Comparison of ENCODE assay signal across 1 cellular context in the genomic region with DNA sequence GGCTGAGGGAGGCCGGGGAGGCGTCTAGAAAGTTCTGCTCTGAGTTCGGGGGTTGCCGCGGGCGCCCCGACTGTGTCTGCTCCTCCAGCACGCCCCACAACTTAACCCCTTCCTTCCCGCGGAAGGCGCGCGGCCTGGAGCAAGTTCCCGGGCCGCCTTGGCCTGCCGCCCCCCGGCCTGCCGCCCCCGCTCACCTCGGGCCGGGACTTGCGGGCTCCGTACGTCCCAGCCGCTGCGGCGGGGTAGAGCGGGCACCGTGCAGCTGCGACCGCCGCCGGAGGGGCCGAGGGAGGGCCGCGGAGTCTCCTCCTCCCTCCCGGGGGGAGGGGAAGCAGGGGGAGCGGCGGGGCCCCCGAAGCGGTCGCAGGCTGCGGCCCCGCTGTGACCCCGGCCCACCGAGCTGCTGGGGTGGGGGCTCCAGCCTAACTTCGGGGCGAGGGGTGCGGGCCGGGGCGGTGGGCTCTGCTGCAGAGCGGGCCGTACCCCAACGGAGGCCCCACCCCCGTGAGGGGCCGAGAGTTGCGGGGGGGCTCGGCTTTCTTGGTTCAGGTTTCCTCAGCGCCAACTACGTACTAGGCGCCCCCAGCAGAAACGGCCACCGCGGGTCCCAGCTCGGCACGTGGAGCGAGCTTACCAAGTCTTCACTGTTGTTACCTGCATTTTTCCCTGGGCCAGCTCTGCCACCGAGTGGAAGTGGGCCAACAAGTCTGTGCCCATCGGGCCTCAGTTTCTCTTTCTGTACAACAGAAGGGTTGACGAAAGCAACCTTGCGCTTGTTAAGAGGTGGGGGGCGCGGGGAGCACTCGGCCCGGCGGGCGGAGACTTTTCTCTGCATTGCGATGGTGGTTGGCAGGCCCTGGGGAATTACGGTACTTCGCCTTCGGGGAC.
TF ChIP-seq lines count a peak whose summit lies in the region.

A gene (minus strand): TSS at position 266 of the 888 bp plus-strand sequence. CDS start 7,394 bp downstream, outside the sequence.

TF ChIP-seq in K562, 482 proteins besides CTCF, POLR2A, EP300 and RAD21 (continued from another document and continues in another):
- TF ChIP-seq, protein P1, sequence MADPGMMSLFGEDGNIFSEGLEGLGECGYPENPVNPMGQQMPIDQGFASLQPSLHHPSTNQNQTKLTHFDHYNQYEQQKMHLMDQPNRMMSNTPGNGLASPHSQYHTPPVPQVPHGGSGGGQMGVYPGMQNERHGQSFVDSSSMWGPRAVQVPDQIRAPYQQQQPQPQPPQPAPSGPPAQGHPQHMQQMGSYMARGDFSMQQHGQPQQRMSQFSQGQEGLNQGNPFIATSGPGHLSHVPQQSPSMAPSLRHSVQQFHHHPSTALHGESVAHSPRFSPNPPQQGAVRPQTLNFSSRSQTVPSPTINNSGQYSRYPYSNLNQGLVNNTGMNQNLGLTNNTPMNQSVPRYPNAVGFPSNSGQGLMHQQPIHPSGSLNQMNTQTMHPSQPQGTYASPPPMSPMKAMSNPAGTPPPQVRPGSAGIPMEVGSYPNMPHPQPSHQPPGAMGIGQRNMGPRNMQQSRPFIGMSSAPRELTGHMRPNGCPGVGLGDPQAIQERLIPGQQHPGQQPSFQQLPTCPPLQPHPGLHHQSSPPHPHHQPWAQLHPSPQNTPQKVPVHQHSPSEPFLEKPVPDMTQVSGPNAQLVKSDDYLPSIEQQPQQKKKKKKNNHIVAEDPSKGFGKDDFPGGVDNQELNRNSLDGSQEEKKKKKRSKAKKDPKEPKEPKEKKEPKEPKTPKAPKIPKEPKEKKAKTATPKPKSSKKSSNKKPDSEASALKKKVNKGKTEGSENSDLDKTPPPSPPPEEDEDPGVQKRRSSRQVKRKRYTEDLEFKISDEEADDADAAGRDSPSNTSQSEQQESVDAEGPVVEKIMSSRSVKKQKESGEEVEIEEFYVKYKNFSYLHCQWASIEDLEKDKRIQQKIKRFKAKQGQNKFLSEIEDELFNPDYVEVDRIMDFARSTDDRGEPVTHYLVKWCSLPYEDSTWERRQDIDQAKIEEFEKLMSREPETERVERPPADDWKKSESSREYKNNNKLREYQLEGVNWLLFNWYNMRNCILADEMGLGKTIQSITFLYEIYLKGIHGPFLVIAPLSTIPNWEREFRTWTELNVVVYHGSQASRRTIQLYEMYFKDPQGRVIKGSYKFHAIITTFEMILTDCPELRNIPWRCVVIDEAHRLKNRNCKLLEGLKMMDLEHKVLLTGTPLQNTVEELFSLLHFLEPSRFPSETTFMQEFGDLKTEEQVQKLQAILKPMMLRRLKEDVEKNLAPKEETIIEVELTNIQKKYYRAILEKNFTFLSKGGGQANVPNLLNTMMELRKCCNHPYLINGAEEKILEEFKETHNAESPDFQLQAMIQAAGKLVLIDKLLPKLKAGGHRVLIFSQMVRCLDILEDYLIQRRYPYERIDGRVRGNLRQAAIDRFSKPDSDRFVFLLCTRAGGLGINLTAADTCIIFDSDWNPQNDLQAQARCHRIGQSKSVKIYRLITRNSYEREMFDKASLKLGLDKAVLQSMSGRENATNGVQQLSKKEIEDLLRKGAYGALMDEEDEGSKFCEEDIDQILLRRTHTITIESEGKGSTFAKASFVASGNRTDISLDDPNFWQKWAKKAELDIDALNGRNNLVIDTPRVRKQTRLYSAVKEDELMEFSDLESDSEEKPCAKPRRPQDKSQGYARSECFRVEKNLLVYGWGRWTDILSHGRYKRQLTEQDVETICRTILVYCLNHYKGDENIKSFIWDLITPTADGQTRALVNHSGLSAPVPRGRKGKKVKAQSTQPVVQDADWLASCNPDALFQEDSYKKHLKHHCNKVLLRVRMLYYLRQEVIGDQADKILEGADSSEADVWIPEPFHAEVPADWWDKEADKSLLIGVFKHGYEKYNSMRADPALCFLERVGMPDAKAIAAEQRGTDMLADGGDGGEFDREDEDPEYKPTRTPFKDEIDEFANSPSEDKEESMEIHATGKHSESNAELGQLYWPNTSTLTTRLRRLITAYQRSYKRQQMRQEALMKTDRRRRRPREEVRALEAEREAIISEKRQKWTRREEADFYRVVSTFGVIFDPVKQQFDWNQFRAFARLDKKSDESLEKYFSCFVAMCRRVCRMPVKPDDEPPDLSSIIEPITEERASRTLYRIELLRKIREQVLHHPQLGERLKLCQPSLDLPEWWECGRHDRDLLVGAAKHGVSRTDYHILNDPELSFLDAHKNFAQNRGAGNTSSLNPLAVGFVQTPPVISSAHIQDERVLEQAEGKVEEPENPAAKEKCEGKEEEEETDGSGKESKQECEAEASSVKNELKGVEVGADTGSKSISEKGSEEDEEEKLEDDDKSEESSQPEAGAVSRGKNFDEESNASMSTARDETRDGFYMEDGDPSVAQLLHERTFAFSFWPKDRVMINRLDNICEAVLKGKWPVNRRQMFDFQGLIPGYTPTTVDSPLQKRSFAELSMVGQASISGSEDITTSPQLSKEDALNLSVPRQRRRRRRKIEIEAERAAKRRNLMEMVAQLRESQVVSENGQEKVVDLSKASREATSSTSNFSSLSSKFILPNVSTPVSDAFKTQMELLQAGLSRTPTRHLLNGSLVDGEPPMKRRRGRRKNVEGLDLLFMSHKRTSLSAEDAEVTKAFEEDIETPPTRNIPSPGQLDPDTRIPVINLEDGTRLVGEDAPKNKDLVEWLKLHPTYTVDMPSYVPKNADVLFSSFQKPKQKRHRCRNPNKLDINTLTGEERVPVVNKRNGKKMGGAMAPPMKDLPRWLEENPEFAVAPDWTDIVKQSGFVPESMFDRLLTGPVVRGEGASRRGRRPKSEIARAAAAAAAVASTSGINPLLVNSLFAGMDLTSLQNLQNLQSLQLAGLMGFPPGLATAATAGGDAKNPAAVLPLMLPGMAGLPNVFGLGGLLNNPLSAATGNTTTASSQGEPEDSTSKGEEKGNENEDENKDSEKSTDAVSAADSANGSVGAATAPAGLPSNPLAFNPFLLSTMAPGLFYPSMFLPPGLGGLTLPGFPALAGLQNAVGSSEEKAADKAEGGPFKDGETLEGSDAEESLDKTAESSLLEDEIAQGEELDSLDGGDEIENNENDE (IDR thresholded peaks at IDR 0.05; ENCODE audit: low read depth, low read length), result peak; percentile 95
- TF ChIP-seq ZNF444 (CRISPR knock-in tag; IDR thresholded peaks at IDR 0.05) (peak; percentile 88), CHD4 (IDR thresholded peaks at IDR 0.05; ENCODE audit: insufficient read depth, insufficient replicate concordance, low read depth, low read length, poor library complexity, severe bottlenecking) (peak; percentile 27), KAT7 (CRISPR knock-in tag; IDR thresholded peaks at IDR 0.05; ENCODE audit: borderline replicate concordance) (no peak), KDM1A (IDR thresholded peaks at IDR 0.05) (no peak), MECOM (CRISPR knock-in tag; IDR thresholded peaks at IDR 0.05) (no peak), BACH1 (tag; IDR thresholded peaks at IDR 0.05) (no peak), ZNF586 (CRISPR knock-in tag; conservative IDR thresholded peaks at IDR 0.05) (no peak), TRIM28 (IDR thresholded peaks at IDR 0.05) (no peak), BMI1 (IDR thresholded peaks at IDR 0.05; ENCODE audit: low read length) (no peak), PTRF (tag; IDR thresholded peaks at IDR 0.05) (no peak), RBM17 (IDR thresholded peaks at IDR 0.05; ENCODE audit: borderline replicate concordance, low read depth, low read length) (no peak), BRCA1 (IDR thresholded peaks at IDR 0.05) (no peak), BRCA1 (CRISPR knock-in tag; IDR thresholded peaks at IDR 0.05) (no peak), L3MBTL2 (IDR thresholded peaks at IDR 0.05) (peak; percentile 71), NR2F6 (CRISPR knock-in tag; IDR thresholded peaks at IDR 0.05) (no peak), NBN (IDR thresholded peaks at IDR 0.05; ENCODE audit: low read depth) (no peak), GTF2E2 (tag; IDR thresholded peaks at IDR 0.05) (no peak), MED1 (CRISPR knock-in tag; IDR thresholded peaks at IDR 0.05; ENCODE audit: borderline replicate concordance) (no peak), GATA2 (CRISPR knock-in tag; IDR thresholded peaks at IDR 0.05) (no peak), HNRNPUL1 (IDR thresholded peaks at IDR 0.05; ENCODE audit: low read length) (no peak), PCBP1 (IDR thresholded peaks at IDR 0.05; ENCODE audit: low read depth, low read length, poor library complexity, severe bottlenecking) (peak; percentile 24), POLR2G (IDR thresholded peaks at IDR 0.05; ENCODE audit: low read depth, low read length) (peak; percentile 69), CREB1 (IDR thresholded peaks at IDR 0.05) (0 out of 2 replicates have a peak, but pooled peaks have one; percentile 16), CREB1 (CRISPR knock-in tag; IDR thresholded peaks at IDR 0.05) (peak; percentile 19; the same call in 1 of the 2 replicates), ZFP30 (CRISPR knock-in tag; IDR thresholded peaks at IDR 0.05; ENCODE audit: borderline replicate concordance) (no peak), NFATC3 (IDR thresholded peaks at IDR 0.05) (no peak), FOXP1 (CRISPR knock-in tag; IDR thresholded peaks at IDR 0.05) (no peak)
- TF ChIP-seq, protein P2, sequence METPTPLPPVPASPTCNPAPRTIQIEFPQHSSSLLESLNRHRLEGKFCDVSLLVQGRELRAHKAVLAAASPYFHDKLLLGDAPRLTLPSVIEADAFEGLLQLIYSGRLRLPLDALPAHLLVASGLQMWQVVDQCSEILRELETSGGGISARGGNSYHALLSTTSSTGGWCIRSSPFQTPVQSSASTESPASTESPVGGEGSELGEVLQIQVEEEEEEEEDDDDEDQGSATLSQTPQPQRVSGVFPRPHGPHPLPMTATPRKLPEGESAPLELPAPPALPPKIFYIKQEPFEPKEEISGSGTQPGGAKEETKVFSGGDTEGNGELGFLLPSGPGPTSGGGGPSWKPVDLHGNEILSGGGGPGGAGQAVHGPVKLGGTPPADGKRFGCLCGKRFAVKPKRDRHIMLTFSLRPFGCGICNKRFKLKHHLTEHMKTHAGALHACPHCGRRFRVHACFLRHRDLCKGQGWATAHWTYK (CRISPR knock-in tag; IDR thresholded peaks at IDR 0.05), result peak; percentile 75; the same call in 1 of the 2 replicates
- TF ChIP-seq, protein P3, sequence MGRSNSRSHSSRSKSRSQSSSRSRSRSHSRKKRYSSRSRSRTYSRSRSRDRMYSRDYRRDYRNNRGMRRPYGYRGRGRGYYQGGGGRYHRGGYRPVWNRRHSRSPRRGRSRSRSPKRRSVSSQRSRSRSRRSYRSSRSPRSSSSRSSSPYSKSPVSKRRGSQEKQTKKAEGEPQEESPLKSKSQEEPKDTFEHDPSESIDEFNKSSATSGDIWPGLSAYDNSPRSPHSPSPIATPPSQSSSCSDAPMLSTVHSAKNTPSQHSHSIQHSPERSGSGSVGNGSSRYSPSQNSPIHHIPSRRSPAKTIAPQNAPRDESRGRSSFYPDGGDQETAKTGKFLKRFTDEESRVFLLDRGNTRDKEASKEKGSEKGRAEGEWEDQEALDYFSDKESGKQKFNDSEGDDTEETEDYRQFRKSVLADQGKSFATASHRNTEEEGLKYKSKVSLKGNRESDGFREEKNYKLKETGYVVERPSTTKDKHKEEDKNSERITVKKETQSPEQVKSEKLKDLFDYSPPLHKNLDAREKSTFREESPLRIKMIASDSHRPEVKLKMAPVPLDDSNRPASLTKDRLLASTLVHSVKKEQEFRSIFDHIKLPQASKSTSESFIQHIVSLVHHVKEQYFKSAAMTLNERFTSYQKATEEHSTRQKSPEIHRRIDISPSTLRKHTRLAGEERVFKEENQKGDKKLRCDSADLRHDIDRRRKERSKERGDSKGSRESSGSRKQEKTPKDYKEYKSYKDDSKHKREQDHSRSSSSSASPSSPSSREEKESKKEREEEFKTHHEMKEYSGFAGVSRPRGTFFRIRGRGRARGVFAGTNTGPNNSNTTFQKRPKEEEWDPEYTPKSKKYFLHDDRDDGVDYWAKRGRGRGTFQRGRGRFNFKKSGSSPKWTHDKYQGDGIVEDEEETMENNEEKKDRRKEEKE (IDR thresholded peaks at IDR 0.05; ENCODE audit: borderline replicate concordance in 1 of 2, control insufficient read depth in 1 of 2, low read depth in 2 of 2, low read length in 1 of 2), result no peak
- TF ChIP-seq, protein P4, sequence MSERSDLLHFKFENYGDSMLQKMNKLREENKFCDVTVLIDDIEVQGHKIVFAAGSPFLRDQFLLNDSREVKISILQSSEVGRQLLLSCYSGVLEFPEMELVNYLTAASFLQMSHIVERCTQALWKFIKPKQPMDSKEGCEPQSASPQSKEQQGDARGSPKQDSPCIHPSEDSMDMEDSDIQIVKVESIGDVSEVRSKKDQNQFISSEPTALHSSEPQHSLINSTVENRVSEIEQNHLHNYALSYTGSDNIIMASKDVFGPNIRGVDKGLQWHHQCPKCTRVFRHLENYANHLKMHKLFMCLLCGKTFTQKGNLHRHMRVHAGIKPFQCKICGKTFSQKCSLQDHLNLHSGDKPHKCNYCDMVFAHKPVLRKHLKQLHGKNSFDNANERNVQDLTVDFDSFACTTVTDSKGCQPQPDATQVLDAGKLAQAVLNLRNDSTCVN (CRISPR knock-in tag; IDR thresholded peaks at IDR 0.05), result no peak
- TF ChIP-seq, protein P5, sequence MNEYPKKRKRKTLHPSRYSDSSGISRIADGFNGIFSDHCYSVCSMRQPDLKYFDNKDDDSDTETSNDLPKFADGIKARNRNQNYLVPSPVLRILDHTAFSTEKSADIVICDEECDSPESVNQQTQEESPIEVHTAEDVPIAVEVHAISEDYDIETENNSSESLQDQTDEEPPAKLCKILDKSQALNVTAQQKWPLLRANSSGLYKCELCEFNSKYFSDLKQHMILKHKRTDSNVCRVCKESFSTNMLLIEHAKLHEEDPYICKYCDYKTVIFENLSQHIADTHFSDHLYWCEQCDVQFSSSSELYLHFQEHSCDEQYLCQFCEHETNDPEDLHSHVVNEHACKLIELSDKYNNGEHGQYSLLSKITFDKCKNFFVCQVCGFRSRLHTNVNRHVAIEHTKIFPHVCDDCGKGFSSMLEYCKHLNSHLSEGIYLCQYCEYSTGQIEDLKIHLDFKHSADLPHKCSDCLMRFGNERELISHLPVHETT (CRISPR knock-in tag; conservative IDR thresholded peaks at IDR 0.05 in 1 of 2, IDR thresholded peaks at IDR 0.05 in 1 of 2), result 0 out of 4 replicates have a peak, but pooled peaks of 1 of the 2 experiments have one; percentile 29
